In the genomic region with DNA sequence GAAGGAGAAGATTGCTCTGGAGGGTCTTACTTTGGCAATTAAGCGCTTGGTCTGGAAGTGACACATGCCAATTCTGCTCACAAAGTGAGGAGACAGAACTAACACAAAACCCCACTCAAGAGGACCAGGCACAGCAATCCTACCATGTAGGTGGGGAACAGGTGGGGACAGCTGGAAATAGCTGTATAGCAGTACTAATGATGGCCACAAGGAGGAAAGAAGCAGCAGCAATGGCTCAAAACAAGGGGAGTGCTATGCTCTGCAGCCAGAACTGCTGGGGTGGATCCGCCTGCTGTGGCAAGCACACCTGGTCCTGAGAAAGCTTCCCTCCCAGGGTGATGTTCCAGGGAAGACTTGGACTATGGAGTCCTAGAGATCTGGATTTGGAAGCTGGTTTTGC, we compare ENCODE assay signal across 10 cellular contexts. TPM values are rescaled to one million over a fixed set of nuclear protein-coding genes. Genes with fewer than 3 reads are reported as not detected.
A peak's percentile ranks its signal among the peaks of the same experiment; 100 is the strongest.
DNase-seq lines count a peak whose midpoint lies in the region; ATAC-seq and TF ChIP-seq lines count a peak whose summit lies in the region.
"Had no signal": no experiment of that assay in that cellular context is flagged by ENCODE, and none has a peak within 500 bp of the region (broad histone marks: within the 10 kb centered on the region; RNA-seq: fewer than 3 reads in every experiment).

No MANE protein-coding gene starts in this region.

- CTCF ChIA-PET in CD8-positive, alpha-beta T cell (lab: Charles Lee), result interaction anchor here (1.3 kb wide), 2 partner anchors 20 to 23 kb away, joined by 4 to 5 read pairs; no protein-coding TSS in a partner anchor
- CTCF ChIA-PET in activated CD4-positive, alpha-beta memory T cell treated with anti-CD3 and anti-CD28 coated beads, Interleukin-2, amount 10 ng/mL, durations not matched to agents 7 days and 5 days (lab: Charles Lee), result no interaction called here

- no peaks in the 10 kb centered on the region for H3K9me2 ChIP-seq in GM23248 (ENCODE audit: insufficient read depth)

- POLR2A ChIA-PET in CD8-positive, alpha-beta T cell (lab: Charles Lee), result no interaction called here
- POLR2A ChIA-PET in activated CD4-positive, alpha-beta memory T cell treated with anti-CD3 and anti-CD28 coated beads, Interleukin-2, amount 10 ng/mL, durations not matched to agents 7 days and 5 days (lab: Charles Lee), result no interaction called here

- no peak for DNase-seq in CD8-positive, alpha-beta T cell
- DNase-seq in GM23248 (peak; percentile 23), SW480 (ENCODE audit: low spot score) (peak; percentile 41), left kidney (ENCODE audit: low read depth, low spot score) (peak; percentile 61), H4 (ENCODE audit: low spot score) (no peak), NCI-H146 (lab: John Stamatoyannopoulos, UW) (no peak)
- DNase-seq in activated CD4-positive, alpha-beta memory T cell treated with anti-CD3 and anti-CD28 coated beads, Interleukin-2, amount 10 ng/mL, durations not matched to agents 7 days and 5 days, result no peak
- DNase-seq: activated naive CD4-positive, alpha-beta T cell had no signal

- peak; percentile 75 for ATAC-seq in CD8-positive, alpha-beta T cell
- no peak for ATAC-seq in activated T-helper 17 cell treated with anti-CD3 and anti-CD28 coated beads, Interleukin-2, amount 50 U/mL, for 72 hours (replicated peaks)

- H3K36me3 ChIP-seq in CD8-positive, alpha-beta T cell (ENCODE audit: insufficient read depth, low read length), result no peaks in the 10 kb centered on the region
- no peaks in the 10 kb centered on the region for H3K36me3 ChIP-seq in GM23248 (ENCODE audit: low read depth)

- in situ Hi-C loops in GM23248 (cut with MboI), result no loop called here

- H3K27ac ChIP-seq in CD8-positive, alpha-beta T cell (ENCODE audit: low read depth, low read length), result no peak overlapping the region
- H3K27ac ChIP-seq in GM23248, result no peak overlapping the region

- WGBS in GM23248 (ENCODE audit: low coverage in 1 of 2, low lambda C conversion rate in 2 of 2, missing lambda C conversion rate in 2 of 2), 2 experiments, result 0 to 9% methylated on average over 2 of the region's 2 CpGs

- peaks cover 12% of the 10 kb centered on the region for H3K27me3 Mint-ChIP-seq in CD8-positive, alpha-beta T cell (ENCODE audit: low read depth)
- H3K27me3 Mint-ChIP-seq in activated T-helper 17 cell treated with anti-CD3 and anti-CD28 coated beads, Interleukin-2, amount 50 U/mL, for 72 hours, result peaks cover 17% of the 10 kb centered on the region
- peaks cover 20% of the 10 kb centered on the region for H3K27me3 Mint-ChIP-seq in activated CD4-positive, alpha-beta memory T cell treated with anti-CD3 and anti-CD28 coated beads, Interleukin-2, amount 10 ng/mL, durations not matched to agents 7 days and 5 days

- H3K4me3 ChIP-seq in CD8-positive, alpha-beta T cell (ENCODE audit: low read depth, low read length), result no peak overlapping the region
- no peak overlapping the region for H3K4me3 ChIP-seq in GM23248

- H3K4me1 Mint-ChIP-seq in CD8-positive, alpha-beta T cell (ENCODE audit: low read depth), result no peaks in the 10 kb centered on the region
- no peaks in the 10 kb centered on the region for H3K4me1 Mint-ChIP-seq in activated T-helper 17 cell treated with anti-CD3 and anti-CD28 coated beads, Interleukin-2, amount 50 U/mL, for 72 hours
- no peaks in the 10 kb centered on the region for H3K4me1 Mint-ChIP-seq in activated CD4-positive, alpha-beta memory T cell treated with anti-CD3 and anti-CD28 coated beads, Interleukin-2, amount 10 ng/mL, durations not matched to agents 7 days and 5 days

- H3K79me2 ChIP-seq in GM23248 (ENCODE audit: insufficient read depth), result no peaks in the 10 kb centered on the region

- no peak overlapping the region for H2AFZ ChIP-seq in GM23248

- H3K36me3 Mint-ChIP-seq in CD8-positive, alpha-beta T cell, result no peaks in the 10 kb centered on the region
- no peaks in the 10 kb centered on the region for H3K36me3 Mint-ChIP-seq in activated T-helper 17 cell treated with anti-CD3 and anti-CD28 coated beads, Interleukin-2, amount 50 U/mL, for 72 hours (ENCODE audit: low read depth)
- H3K36me3 Mint-ChIP-seq in activated CD4-positive, alpha-beta memory T cell treated with anti-CD3 and anti-CD28 coated beads, Interleukin-2, amount 10 ng/mL, durations not matched to agents 7 days and 5 days (ENCODE audit: low read depth), result no peaks in the 10 kb centered on the region

- no peaks in the 10 kb centered on the region for H3K4me1 ChIP-seq in CD8-positive, alpha-beta T cell (ENCODE audit: insufficient read depth, low read length)
- H3K4me1 ChIP-seq in GM23248 (ENCODE audit: insufficient read depth), result no peaks in the 10 kb centered on the region

- no peak overlapping the region for H3K9ac ChIP-seq in GM23248

- H3K9me3 ChIP-seq in CD8-positive, alpha-beta T cell (ENCODE audit: low read length), result no peaks in the 10 kb centered on the region
- H3K9me3 ChIP-seq in GM23248 (ENCODE audit: low read depth), result no peaks in the 10 kb centered on the region

- H4K20me1 ChIP-seq in GM23248 (ENCODE audit: insufficient read depth), result no peaks in the 10 kb centered on the region

- intact Hi-C loops in CD8-positive, alpha-beta T cell (cut with DNase I, micrococcal nuclease), result loop anchor here (5.0 kb wide), 3 partner anchors 75 to 555 kb away; a partner anchor contains a TSS

- H3K4me3 Mint-ChIP-seq in CD8-positive, alpha-beta T cell, result no peak overlapping the region
- no peak overlapping the region for H3K4me3 Mint-ChIP-seq in activated T-helper 17 cell treated with anti-CD3 and anti-CD28 coated beads, Interleukin-2, amount 50 U/mL, for 72 hours
- H3K4me3 Mint-ChIP-seq in activated CD4-positive, alpha-beta memory T cell treated with anti-CD3 and anti-CD28 coated beads, Interleukin-2, amount 10 ng/mL, durations not matched to agents 7 days and 5 days, result no peak overlapping the region
- H3K4me3 Mint-ChIP-seq: T-helper 1 cell treated with Interleukin-12 subunit alpha and Interleukin-12 subunit beta and Interleukin-4 antibody, amounts not matched to agents 30 μg/mL and 1 μg/mL, for 36 hours had no signal

- TF ChIP-seq CTCF in CD8-positive, alpha-beta T cell (IDR thresholded peaks at IDR 0.05), result peak; percentile 52

- H3K9me3 Mint-ChIP-seq in CD8-positive, alpha-beta T cell, result no peaks in the 10 kb centered on the region
- H3K9me3 Mint-ChIP-seq in activated T-helper 17 cell treated with anti-CD3 and anti-CD28 coated beads, Interleukin-2, amount 50 U/mL, for 72 hours, result no peaks in the 10 kb centered on the region
- H3K9me3 Mint-ChIP-seq in activated CD4-positive, alpha-beta memory T cell treated with anti-CD3 and anti-CD28 coated beads, Interleukin-2, amount 10 ng/mL, durations not matched to agents 7 days and 5 days, result no peaks in the 10 kb centered on the region
- H3K9me3 Mint-ChIP-seq: T-helper 1 cell treated with Interleukin-12 subunit alpha and Interleukin-12 subunit beta and Interleukin-4 antibody, amounts not matched to agents 30 μg/mL and 1 μg/mL, for 36 hours had no signal

- H3F3A ChIP-seq in GM23248 (ENCODE audit: insufficient read depth), result no peaks in the 10 kb centered on the region

- H3K4me2 ChIP-seq in GM23248 (ENCODE audit: unreplicated experiment), result no peak overlapping the region

- H3K27ac Mint-ChIP-seq in CD8-positive, alpha-beta T cell, result no peak overlapping the region
- H3K27ac Mint-ChIP-seq in activated T-helper 17 cell treated with anti-CD3 and anti-CD28 coated beads, Interleukin-2, amount 50 U/mL, for 72 hours, result no peak overlapping the region
- no peak overlapping the region for H3K27ac Mint-ChIP-seq in activated CD4-positive, alpha-beta memory T cell treated with anti-CD3 and anti-CD28 coated beads, Interleukin-2, amount 10 ng/mL, durations not matched to agents 7 days and 5 days
- H3K27ac Mint-ChIP-seq: T-helper 1 cell treated with Interleukin-12 subunit alpha and Interleukin-12 subunit beta and Interleukin-4 antibody, amounts not matched to agents 30 μg/mL and 1 μg/mL, for 36 hours had no signal

- peaks cover 4% of the 10 kb centered on the region for H3K27me3 ChIP-seq in CD8-positive, alpha-beta T cell (ENCODE audit: insufficient read depth, low read length)
- no peaks in the 10 kb centered on the region; the same call in 1 of the 2 replicates for H3K27me3 ChIP-seq in GM23248 (replicated peaks; ENCODE audit: insufficient read depth)

RNA-seq across cellular contexts. Expression of a gene that starts 17.0 kb away (rescaled TPM):
- not detected for total RNA-seq in CD8-positive, alpha-beta T cell
- total RNA-seq in GM23248 (2014; rRNA removed; shearing (Covaris generic)), result 0.11 TPM in 1 of 2 replicates, not detected in the other
- polyA plus RNA-seq in GM23248 (2016; fragmentation: Nextera tagmentation; extraction: Ambion mirVana), result not detected in 2 replicates
- not detected for total RNA-seq in activated T-helper 17 cell treated with anti-CD3 and anti-CD28 coated beads, Interleukin-2, amount 50 U/mL, for 72 hours
- 0.17 and 0.27 TPM in 2 replicates for total RNA-seq in H4 (2014; rRNA removed; shearing (Covaris generic))
- total RNA-seq in activated CD4-positive, alpha-beta memory T cell treated with anti-CD3 and anti-CD28 coated beads, Interleukin-2, amount 10 ng/mL, durations not matched to agents 7 days and 5 days, result not detected

Comparison
In these comparisons a context has a peak if more than half of its experiments do, and no peak if none do; other contexts are left out.
1. DNase-seq: peak in GM23248 (single experiment), SW480 (single experiment) and left kidney (single experiment); none in CD8-positive, alpha-beta T cell (0 of 7), H4 (single experiment), NCI-H146 (single experiment) and activated CD4-positive, alpha-beta memory T cell treated with anti-CD3 and anti-CD28 coated beads, Interleukin-2, amount 10 ng/mL, durations not matched to agents 7 days and 5 days (single experiment).